11 cellular contexts compared by ENCODE assay signal in the genomic region with DNA sequence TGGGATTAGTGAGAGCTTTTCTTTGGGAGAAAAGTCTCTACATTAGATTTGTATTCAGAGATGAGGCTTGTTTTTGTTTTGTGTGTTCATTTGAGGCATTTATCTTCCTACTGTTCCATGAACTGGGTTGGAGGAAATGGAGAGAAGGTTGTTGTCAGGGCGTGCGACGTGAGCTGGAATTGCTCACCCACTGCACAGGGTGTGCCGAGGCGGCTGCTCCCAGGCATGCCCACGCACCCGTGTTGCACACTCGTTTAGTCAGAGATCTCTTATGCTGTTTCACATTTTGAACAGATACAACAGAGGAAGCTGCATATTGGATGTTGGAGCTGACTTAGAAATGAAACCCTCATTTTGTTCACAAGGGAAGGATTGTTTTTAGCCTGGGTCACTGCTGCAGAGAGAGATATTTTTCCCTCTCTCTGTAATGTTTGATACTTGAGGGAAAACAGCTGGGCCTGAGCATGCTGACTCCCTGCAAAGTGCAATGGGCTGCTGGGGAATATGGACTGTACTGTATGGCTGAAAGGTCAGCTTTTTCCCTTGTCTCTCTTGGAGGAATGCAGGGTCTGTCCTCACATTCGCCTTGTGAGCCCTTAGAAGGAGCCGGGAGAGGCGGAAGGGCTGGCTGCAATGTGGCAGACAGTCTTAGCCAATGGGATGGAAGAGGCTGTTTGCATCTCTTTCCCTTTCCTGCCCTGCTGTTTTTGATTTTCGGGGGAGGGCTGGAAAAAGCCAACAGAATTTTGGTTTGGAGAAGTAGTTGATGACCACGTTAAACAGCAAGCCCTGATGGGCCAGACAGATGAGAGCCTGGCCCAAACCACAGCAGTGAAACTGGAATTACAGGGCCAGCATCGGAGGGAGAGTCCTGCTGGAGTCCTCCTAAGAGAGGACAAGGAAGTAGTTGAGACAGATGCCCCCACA.
DNase-seq lines count a peak whose midpoint lies in the region; ATAC-seq and TF ChIP-seq lines count a peak whose summit lies in the region.
"Had no signal": no experiment of that assay in that cellular context is flagged by ENCODE, and none has a peak within 500 bp of the region (broad histone marks: within the 10 kb centered on the region; RNA-seq: fewer than 3 reads in every experiment).

No MANE protein-coding gene starts in this region.

- H3K36me3 ChIP-seq in OCI-LY3 (replicated peaks; ENCODE audit: low read depth, low read length) (no peaks in the 10 kb centered on the region), mucosa of descending colon (ENCODE audit: low read depth) (no peaks in the 10 kb centered on the region), testis (ENCODE audit: low read depth, missing control alignments) (no peaks in the 10 kb centered on the region)

- H3K4me1 Mint-ChIP-seq in Calu3 (ENCODE audit: low read depth, unreplicated experiment): no peaks in the 10 kb centered on the region

- H2AFZ ChIP-seq in OCI-LY3 (ENCODE audit: low read depth, low read length): no peak overlapping the region

- H3K27ac Mint-ChIP-seq in Calu3 (ENCODE audit: unreplicated experiment): no peak overlapping the region

- peaks cover 76% of the 10 kb centered on the region for H3K27me3 ChIP-seq in OCI-LY3 (ENCODE audit: low read depth, low read length)
- H3K27me3 ChIP-seq in testis: no peaks in the 10 kb centered on the region

- H3K9me3 Mint-ChIP-seq in Calu3 (ENCODE audit: low read depth, unreplicated experiment): no peaks in the 10 kb centered on the region

- H4K20me1 ChIP-seq in OCI-LY3 (ENCODE audit: insufficient read depth, low read length): peaks cover 8% of the 10 kb centered on the region

- no peaks in the 10 kb centered on the region for H3K27me3 Mint-ChIP-seq in Calu3 (ENCODE audit: unreplicated experiment)

- H3K4me2 ChIP-seq in OCI-LY3 (ENCODE audit: low read length): 0 out of 2 replicates have a peak overlapping the region, but pooled peaks have one; percentile 24

- 60 to 64% methylated on average over 14 of the region's 14 CpGs for WGBS in testis, 2 donors

- H3K4me1 ChIP-seq in OCI-LY3 (ENCODE audit: low read length) (peaks cover 30% of the 10 kb centered on the region), mucosa of descending colon (ENCODE audit: low read depth) (peaks cover 4% of the 10 kb centered on the region), testis (peaks cover 4% of the 10 kb centered on the region)

- intact Hi-C loops in mucosa of descending colon (cut with DNase I, micrococcal nuclease): no loop called here
- intact Hi-C loops in testis (cut with DNase I; ENCODE audit: low total_unique reads): no loop called here
- intact Hi-C loops in Calu3 (cut with micrococcal nuclease; ENCODE audit: unreplicated experiment): no loop called here

- no peak overlapping the region for H3K4me3 Mint-ChIP-seq in Calu3 (ENCODE audit: low read depth, unreplicated experiment)

- BruUV-seq in Calu3 (replicated peaks; lab: Mats Ljungman, UMichigan): no TSS peak

- peak; percentile 17 for ATAC-seq in mucosa of descending colon

- H3K4me3 ChIP-seq in OCI-LY3 (ENCODE audit: low read length) (no peak overlapping the region), mucosa of descending colon (no peak overlapping the region), testis (no peak overlapping the region)

- CTCF ChIA-PET in Calu3 (lab: Charles Lee): no interaction called here

- H3K9ac ChIP-seq in OCI-LY3 (ENCODE audit: low read length): no peak overlapping the region

- peak; percentile 93 for DNase-seq in fibroblast of gingiva (ENCODE audit: low read depth)
- DNase-seq in mucosa of descending colon: no peak
- no peak for DNase-seq in testis
- DNase-seq in stimulated activated naive CD4-positive, alpha-beta T cell treated with Interleukin-2 at 50 U/mL for 16 hours (lab: John Stamatoyannopoulos, UW): no peak
- no peak for DNase-seq in Calu3
- no peak for DNase-seq in stimulated activated CD4-positive, alpha-beta T cell treated with anti-CD3 and anti-CD28 coated beads, Interleukin-2, amount 100 ng/mL, for 48 hours
- no peak for DNase-seq in NCI-H1048 (lab: John Stamatoyannopoulos, UW)
- DNase-seq: activated T-cell treated with anti-CD3 and anti-CD28 coated beads for 4 hours; effector memory CD4-positive, alpha-beta T cell; NCI-H2081 treated with DMSO at 0.1 percent for 48 hours had no signal

- no peak for TF ChIP-seq POLR2A in testis (IDR thresholded peaks at IDR 0.05)

- H3K27ac ChIP-seq in OCI-LY3 (ENCODE audit: low read length) (no peak overlapping the region), testis (peak overlapping the region; percentile 34 to 89)

- H3K79me2 ChIP-seq in OCI-LY3 (ENCODE audit: low read length): no peaks in the 10 kb centered on the region

- TF ChIP-seq CTCF in OCI-LY3 (IDR thresholded peaks at IDR 0.05; ENCODE audit: low read depth, low read length) (no peak), mucosa of descending colon (IDR thresholded peaks at IDR 0.05) (no peak), testis (IDR thresholded peaks at IDR 0.05) (no peak), Calu3 (IDR thresholded peaks at IDR 0.05; ENCODE audit: unreplicated experiment) (no peak)

- H3K9me3 ChIP-seq in OCI-LY3 (ENCODE audit: insufficient read depth, low read length) (no peaks in the 10 kb centered on the region), mucosa of descending colon (no peaks in the 10 kb centered on the region), testis (no peaks in the 10 kb centered on the region)

- no peaks in the 10 kb centered on the region for H3K36me3 Mint-ChIP-seq in Calu3 (ENCODE audit: insufficient read depth, unreplicated experiment)
